ENCODE assay signal across 6 cellular contexts in genomic region chr2:87428452-87429130, GRCh38.
DNase-seq lines count a peak whose midpoint lies in the region; ATAC-seq, FAIRE-seq and TF ChIP-seq lines count a peak whose summit lies in the region.
"Not testable (repeated sequence)": the region's sequence is repeated elsewhere in the genome, so short reads cannot be mapped to it uniquely, and the experiment has no call there.

No MANE protein-coding gene starts in this region.

- CTCF ChIA-PET in endothelial cell of umbilical vein (lab: Charles Lee): not testable (repeated sequence)

- POLR2A ChIA-PET in endothelial cell of umbilical vein (lab: Charles Lee): not testable (repeated sequence)

- not testable (repeated sequence) for H3K4me2 ChIP-seq in endothelial cell of umbilical vein (ENCODE audit: insufficient read depth, low read length); neuronal stem cell (ENCODE audit: insufficient read depth, low read length, poor library complexity, severe bottlenecking)

- not testable (repeated sequence) for H4K91ac ChIP-seq in neuronal stem cell (ENCODE audit: low read depth, low read length, poor library complexity)

- H2BK120ac ChIP-seq in neuronal stem cell (ENCODE audit: low read depth, low read length): not testable (repeated sequence)

- TF ChIP-seq EP300 in upper lobe of left lung (IDR thresholded peaks at IDR 0.05): not testable (repeated sequence)

- H3K4me3 Mint-ChIP-seq in chondrocyte (ENCODE audit: unreplicated experiment): not testable (repeated sequence)

- not testable (repeated sequence) for H3K18ac ChIP-seq in neuronal stem cell (ENCODE audit: low read length)

- H3K27ac Mint-ChIP-seq in chondrocyte (ENCODE audit: unreplicated experiment): not testable (repeated sequence)

- not testable (repeated sequence) for TF ChIP-seq CTCF in RWPE2 (IDR thresholded peaks at IDR 0.05; ENCODE audit: poor library complexity, severe bottlenecking); chondrocyte (IDR thresholded peaks at IDR 0.05); endothelial cell of umbilical vein (IDR thresholded peaks at IDR 0.05; ENCODE audit: extremely low read depth in 1 of 2, insufficient read depth in 1 of 2, low read depth in 1 of 2, low read length in 2 of 2); upper lobe of left lung (IDR thresholded peaks at IDR 0.05)

- not testable (repeated sequence) for H3K79me2 ChIP-seq in endothelial cell of umbilical vein (ENCODE audit: control insufficient read depth, insufficient read depth, low read length)

- H3K4me3 ChIP-seq in RWPE2 (ENCODE audit: severe bottlenecking); endothelial cell of umbilical vein (replicated peaks in 1 of 3; ENCODE audit: insufficient read depth in 1 of 3, low read depth in 1 of 3, low read length in 3 of 3); neuronal stem cell (ENCODE audit: low read length in 2 of 2); upper lobe of left lung: not testable (repeated sequence)

- H2BK15ac ChIP-seq in neuronal stem cell (ENCODE audit: low read length): not testable (repeated sequence)

- not testable (repeated sequence) for H3K9me3 Mint-ChIP-seq in chondrocyte (ENCODE audit: low read depth)

- not testable (repeated sequence) for BruUV-seq in endothelial cell of umbilical vein (replicated peaks; lab: Mats Ljungman, UMichigan)

- H4K20me1 ChIP-seq in endothelial cell of umbilical vein (replicated peaks; ENCODE audit: control insufficient read depth, extremely low read depth, insufficient read depth, low read length): not testable (repeated sequence)

- intact Hi-C loops in endothelial cell of umbilical vein (cut with micrococcal nuclease): not testable (repeated sequence)

- H3K27ac ChIP-seq in RWPE2 (ENCODE audit: poor library complexity, severe bottlenecking); endothelial cell of umbilical vein (ENCODE audit: insufficient read depth, low read depth, low read length); neuronal stem cell (replicated peaks; ENCODE audit: low read length); upper lobe of left lung: not testable (repeated sequence)

- H2AK5ac ChIP-seq in neuronal stem cell (ENCODE audit: low read depth, low read length): not testable (repeated sequence)

- WGBS in neuronal stem cell (ENCODE audit: extremely low coverage in 2 of 2, insufficient read length in 2 of 2, insufficient replicate concordance in 1 of 2), 2 donors: no CpG with 5 or more reads among the region's 2 CpGs
- no CpG with 5 or more reads among the region's 2 CpGs for WGBS in upper lobe of left lung, 2 donors

- H3K4me1 Mint-ChIP-seq in chondrocyte (ENCODE audit: low read depth): not testable (repeated sequence)

- H4K8ac ChIP-seq in neuronal stem cell (ENCODE audit: low read depth, low read length): peak overlapping the region; percentile 82

- not testable (repeated sequence) for H3K9me3 ChIP-seq in RWPE2 (ENCODE audit: severe bottlenecking); endothelial cell of umbilical vein (replicated peaks; ENCODE audit: control insufficient read depth, insufficient read depth, low read length); neuronal stem cell (replicated peaks in 1 of 2; ENCODE audit: control insufficient read depth in 2 of 2, insufficient read depth in 1 of 2, low read depth in 1 of 2, low read length in 2 of 2); upper lobe of left lung

- H3K27me3 ChIP-seq in RWPE2 (ENCODE audit: insufficient read depth, poor library complexity, severe bottlenecking); endothelial cell of umbilical vein (ENCODE audit: control insufficient read depth in 2 of 2, insufficient read depth in 2 of 2, low read length in 2 of 2); neuronal stem cell (ENCODE audit: control insufficient read depth in 3 of 3, insufficient read depth in 3 of 3, low read depth in 1 of 3, low read length in 3 of 3); upper lobe of left lung: not testable (repeated sequence)

- not testable (repeated sequence) for H3K36me3 ChIP-seq in RWPE2 (ENCODE audit: low read depth); endothelial cell of umbilical vein (ENCODE audit: control insufficient read depth in 2 of 2, extremely low read depth in 1 of 2, insufficient read depth in 2 of 2, low read length in 2 of 2); neuronal stem cell (replicated peaks in 1 of 2; ENCODE audit: control insufficient read depth in 2 of 2, insufficient read depth in 2 of 2, low read length in 2 of 2); upper lobe of left lung

- H3K9me1 ChIP-seq in endothelial cell of umbilical vein (replicated peaks; ENCODE audit: control insufficient read depth, extremely low read depth, insufficient read depth, low read length): not testable (repeated sequence)

- H3K9ac ChIP-seq in endothelial cell of umbilical vein (replicated peaks; ENCODE audit: extremely low read depth, insufficient read depth, low read length); neuronal stem cell (ENCODE audit: low read depth, low read length, poor library complexity): not testable (repeated sequence)

- TF ChIP-seq POLR2A in endothelial cell of umbilical vein (IDR thresholded peaks at IDR 0.05; ENCODE audit: low read depth, low read length); upper lobe of left lung (IDR thresholded peaks at IDR 0.05): not testable (repeated sequence)

- H3K79me1 ChIP-seq in neuronal stem cell (ENCODE audit: low read depth, low read length): not testable (repeated sequence)

- H2BK12ac ChIP-seq in neuronal stem cell (ENCODE audit: low read length): not testable (repeated sequence)

- not testable (repeated sequence) for H3K14ac ChIP-seq in neuronal stem cell (ENCODE audit: low read length)

- DNase-seq in RWPE2 (ENCODE audit: low spot score) (peak; percentile 82), chondrocyte (ENCODE audit: low spot score) (peak; percentile 94), endothelial cell of umbilical vein (ENCODE audit: low read depth, low spot score) (peak; percentile 0), islet precursor cell (peak; percentile 54), upper lobe of left lung (peak; percentile 23 to 86)
- not testable (repeated sequence) for DNase-seq in neuronal stem cell (ENCODE audit: low spot score)

- not testable (repeated sequence) for H3K23ac ChIP-seq in neuronal stem cell (ENCODE audit: low read depth, low read length, poor library complexity)

- not testable (repeated sequence) for FAIRE-seq in endothelial cell of umbilical vein (lab: Jason Lieb, UNC)

- not testable (repeated sequence) for H3K36me3 Mint-ChIP-seq in chondrocyte (ENCODE audit: low read depth)

- not testable (repeated sequence) for H3K4ac ChIP-seq in neuronal stem cell (ENCODE audit: low read length)

- not testable (repeated sequence) for H3K27me3 Mint-ChIP-seq in chondrocyte (ENCODE audit: low read depth)

- ATAC-seq in RWPE2 (ENCODE audit: low read depth); upper lobe of left lung (ENCODE audit: low FRiP score in 2 of 2): not testable (repeated sequence)

- H3K4me1 ChIP-seq in RWPE2 (ENCODE audit: insufficient read depth, poor library complexity, severe bottlenecking); endothelial cell of umbilical vein (ENCODE audit: control insufficient read depth, extremely low read depth, insufficient read depth, low read length); neuronal stem cell (ENCODE audit: control insufficient read depth in 2 of 2, insufficient read depth in 1 of 2, low read depth in 1 of 2, low read length in 2 of 2); upper lobe of left lung: not testable (repeated sequence)

- H2BK5ac ChIP-seq in neuronal stem cell (ENCODE audit: low read length): not testable (repeated sequence)

- H2AFZ ChIP-seq in endothelial cell of umbilical vein (ENCODE audit: low read depth, low read length); neuronal stem cell (ENCODE audit: low read length): not testable (repeated sequence)

- dilution Hi-C loops in endothelial cell of umbilical vein (cut with MboI; ENCODE audit: extremely low pct_ligation_motif_present, low sequenced_read_pairs): not testable (repeated sequence)
